In genomic region chr14:50045039-50045711, GRCh38 we compare ENCODE assay signal across 8 cellular contexts.
DNase-seq lines count a peak whose midpoint lies in the region; ATAC-seq lines count a peak whose summit lies in the region.

No MANE protein-coding gene starts in this region.

- DNase-seq in Daoy (ENCODE audit: low read depth) (peak; percentile 96), LoVo (ENCODE audit: low spot score) (peak; percentile 87), renal cortical epithelial cell (ENCODE audit: low read depth) (peak; percentile 65), NCI-H510A (lab: John Stamatoyannopoulos, UW) (no peak), occipital lobe (lab: John Stamatoyannopoulos, UW) (no peak)
- DNase-seq in activated CD8-positive, alpha-beta memory T cell treated with anti-CD3 and anti-CD28 coated beads for 24 hours = peak; percentile 81

- ATAC-seq in GM21576 (IDR thresholded peaks at IDR 0.05; ENCODE audit: unreplicated experiment) (peak; percentile 60), esophagus mucosa (peak; percentile 55)

Comparison
In these comparisons a context has a peak if more than half of its experiments do, and no peak if none do; other contexts are left out.
1. DNase-seq: peak in Daoy (single experiment), LoVo (single experiment), activated CD8-positive, alpha-beta memory T cell treated with anti-CD3 and anti-CD28 coated beads for 24 hours (single experiment) and renal cortical epithelial cell (single experiment); none in NCI-H510A (single experiment) and occipital lobe (single experiment).